ENCODE assay signal across 2 cellular contexts in the genomic region with DNA sequence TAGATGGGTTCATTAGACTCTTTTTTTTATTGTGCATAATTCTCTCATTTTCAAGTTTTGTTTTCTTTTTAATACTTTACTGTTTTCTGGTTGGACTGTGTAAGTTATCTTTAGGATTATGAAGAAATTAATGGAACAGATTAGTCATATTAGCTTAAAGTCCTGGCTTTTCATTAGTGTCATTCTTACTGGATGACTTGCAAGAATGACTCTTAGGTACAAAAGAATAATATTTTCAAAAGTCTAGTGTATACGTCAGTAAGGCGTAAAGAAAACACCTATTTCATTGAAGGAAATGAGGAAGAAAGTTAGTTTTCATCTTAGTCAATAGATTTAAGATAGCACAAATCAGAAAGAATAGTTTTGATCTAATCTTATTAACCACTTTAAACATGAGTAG.
TF ChIP-seq lines count a peak whose summit lies in the region.

No MANE protein-coding gene starts in this region.

TF ChIP-seq in SK-N-SH, 30 proteins besides CTCF, POLR2A, EP300 and RAD21 (continued from another document):
- TF ChIP-seq, protein P1, sequence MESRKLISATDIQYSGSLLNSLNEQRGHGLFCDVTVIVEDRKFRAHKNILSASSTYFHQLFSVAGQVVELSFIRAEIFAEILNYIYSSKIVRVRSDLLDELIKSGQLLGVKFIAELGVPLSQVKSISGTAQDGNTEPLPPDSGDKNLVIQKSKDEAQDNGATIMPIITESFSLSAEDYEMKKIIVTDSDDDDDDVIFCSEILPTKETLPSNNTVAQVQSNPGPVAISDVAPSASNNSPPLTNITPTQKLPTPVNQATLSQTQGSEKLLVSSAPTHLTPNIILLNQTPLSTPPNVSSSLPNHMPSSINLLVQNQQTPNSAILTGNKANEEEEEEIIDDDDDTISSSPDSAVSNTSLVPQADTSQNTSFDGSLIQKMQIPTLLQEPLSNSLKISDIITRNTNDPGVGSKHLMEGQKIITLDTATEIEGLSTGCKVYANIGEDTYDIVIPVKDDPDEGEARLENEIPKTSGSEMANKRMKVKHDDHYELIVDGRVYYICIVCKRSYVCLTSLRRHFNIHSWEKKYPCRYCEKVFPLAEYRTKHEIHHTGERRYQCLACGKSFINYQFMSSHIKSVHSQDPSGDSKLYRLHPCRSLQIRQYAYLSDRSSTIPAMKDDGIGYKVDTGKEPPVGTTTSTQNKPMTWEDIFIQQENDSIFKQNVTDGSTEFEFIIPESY (IDR thresholded peaks at IDR 0.05; ENCODE audit: borderline replicate concordance, low read depth): no peak
- no peak for TF ChIP-seq POLR2AphosphoS5 (IDR thresholded peaks at IDR 0.05; ENCODE audit: low read depth, low read length)
- TF ChIP-seq, protein P2, sequence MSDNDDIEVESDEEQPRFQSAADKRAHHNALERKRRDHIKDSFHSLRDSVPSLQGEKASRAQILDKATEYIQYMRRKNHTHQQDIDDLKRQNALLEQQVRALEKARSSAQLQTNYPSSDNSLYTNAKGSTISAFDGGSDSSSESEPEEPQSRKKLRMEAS (IDR thresholded peaks at IDR 0.05; ENCODE audit: low read depth): no peak
- no peak for TF ChIP-seq FOXM1 (IDR thresholded peaks at IDR 0.05; ENCODE audit: low read depth)
- no peak for TF ChIP-seq GABPA (IDR thresholded peaks at IDR 0.05; ENCODE audit: low read depth)
- TF ChIP-seq ELF1 (IDR thresholded peaks at IDR 0.05): no peak
TF ChIP-seq in SK-N-SH: peak in this region for 0.

TF ChIP-seq in SK-N-SH treated with all-trans-retinoic acid at 6 μM for 48 hours, 23 proteins besides CTCF, POLR2A, EP300 and RAD21 (continued from another document):
- TF ChIP-seq, protein P3, sequence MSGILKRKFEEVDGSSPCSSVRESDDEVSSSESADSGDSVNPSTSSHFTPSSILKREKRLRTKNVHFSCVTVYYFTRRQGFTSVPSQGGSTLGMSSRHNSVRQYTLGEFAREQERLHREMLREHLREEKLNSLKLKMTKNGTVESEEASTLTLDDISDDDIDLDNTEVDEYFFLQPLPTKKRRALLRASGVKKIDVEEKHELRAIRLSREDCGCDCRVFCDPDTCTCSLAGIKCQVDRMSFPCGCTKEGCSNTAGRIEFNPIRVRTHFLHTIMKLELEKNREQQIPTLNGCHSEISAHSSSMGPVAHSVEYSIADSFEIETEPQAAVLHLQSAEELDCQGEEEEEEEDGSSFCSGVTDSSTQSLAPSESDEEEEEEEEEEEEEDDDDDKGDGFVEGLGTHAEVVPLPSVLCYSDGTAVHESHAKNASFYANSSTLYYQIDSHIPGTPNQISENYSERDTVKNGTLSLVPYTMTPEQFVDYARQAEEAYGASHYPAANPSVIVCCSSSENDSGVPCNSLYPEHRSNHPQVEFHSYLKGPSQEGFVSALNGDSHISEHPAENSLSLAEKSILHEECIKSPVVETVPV (CRISPR knock-in tag; IDR thresholded peaks at IDR 0.05): no peak
- no peak for TF ChIP-seq RARB (CRISPR knock-in tag; IDR thresholded peaks at IDR 0.05)
- TF ChIP-seq SNAI2 (CRISPR knock-in tag; IDR thresholded peaks at IDR 0.05): no peak
- no peak for TF ChIP-seq ZNF8 (CRISPR knock-in tag; IDR thresholded peaks at IDR 0.05)
- TF ChIP-seq PPARA (CRISPR knock-in tag; IDR thresholded peaks at IDR 0.05; ENCODE audit: borderline replicate concordance): no peak
- TF ChIP-seq TOX (CRISPR knock-in tag; IDR thresholded peaks at IDR 0.05; ENCODE audit: borderline replicate concordance): no peak
- TF ChIP-seq, protein P4, sequence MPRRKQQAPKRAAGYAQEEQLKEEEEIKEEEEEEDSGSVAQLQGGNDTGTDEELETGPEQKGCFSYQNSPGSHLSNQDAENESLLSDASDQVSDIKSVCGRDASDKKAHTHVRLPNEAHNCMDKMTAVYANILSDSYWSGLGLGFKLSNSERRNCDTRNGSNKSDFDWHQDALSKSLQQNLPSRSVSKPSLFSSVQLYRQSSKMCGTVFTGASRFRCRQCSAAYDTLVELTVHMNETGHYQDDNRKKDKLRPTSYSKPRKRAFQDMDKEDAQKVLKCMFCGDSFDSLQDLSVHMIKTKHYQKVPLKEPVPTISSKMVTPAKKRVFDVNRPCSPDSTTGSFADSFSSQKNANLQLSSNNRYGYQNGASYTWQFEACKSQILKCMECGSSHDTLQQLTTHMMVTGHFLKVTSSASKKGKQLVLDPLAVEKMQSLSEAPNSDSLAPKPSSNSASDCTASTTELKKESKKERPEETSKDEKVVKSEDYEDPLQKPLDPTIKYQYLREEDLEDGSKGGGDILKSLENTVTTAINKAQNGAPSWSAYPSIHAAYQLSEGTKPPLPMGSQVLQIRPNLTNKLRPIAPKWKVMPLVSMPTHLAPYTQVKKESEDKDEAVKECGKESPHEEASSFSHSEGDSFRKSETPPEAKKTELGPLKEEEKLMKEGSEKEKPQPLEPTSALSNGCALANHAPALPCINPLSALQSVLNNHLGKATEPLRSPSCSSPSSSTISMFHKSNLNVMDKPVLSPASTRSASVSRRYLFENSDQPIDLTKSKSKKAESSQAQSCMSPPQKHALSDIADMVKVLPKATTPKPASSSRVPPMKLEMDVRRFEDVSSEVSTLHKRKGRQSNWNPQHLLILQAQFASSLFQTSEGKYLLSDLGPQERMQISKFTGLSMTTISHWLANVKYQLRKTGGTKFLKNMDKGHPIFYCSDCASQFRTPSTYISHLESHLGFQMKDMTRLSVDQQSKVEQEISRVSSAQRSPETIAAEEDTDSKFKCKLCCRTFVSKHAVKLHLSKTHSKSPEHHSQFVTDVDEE (CRISPR knock-in tag; IDR thresholded peaks at IDR 0.05): no peak
- TF ChIP-seq ESRRG (CRISPR knock-in tag; IDR thresholded peaks at IDR 0.05): no peak
- TF ChIP-seq ISL1 (CRISPR knock-in tag; IDR thresholded peaks at IDR 0.05): no peak
- TF ChIP-seq, protein P5, sequence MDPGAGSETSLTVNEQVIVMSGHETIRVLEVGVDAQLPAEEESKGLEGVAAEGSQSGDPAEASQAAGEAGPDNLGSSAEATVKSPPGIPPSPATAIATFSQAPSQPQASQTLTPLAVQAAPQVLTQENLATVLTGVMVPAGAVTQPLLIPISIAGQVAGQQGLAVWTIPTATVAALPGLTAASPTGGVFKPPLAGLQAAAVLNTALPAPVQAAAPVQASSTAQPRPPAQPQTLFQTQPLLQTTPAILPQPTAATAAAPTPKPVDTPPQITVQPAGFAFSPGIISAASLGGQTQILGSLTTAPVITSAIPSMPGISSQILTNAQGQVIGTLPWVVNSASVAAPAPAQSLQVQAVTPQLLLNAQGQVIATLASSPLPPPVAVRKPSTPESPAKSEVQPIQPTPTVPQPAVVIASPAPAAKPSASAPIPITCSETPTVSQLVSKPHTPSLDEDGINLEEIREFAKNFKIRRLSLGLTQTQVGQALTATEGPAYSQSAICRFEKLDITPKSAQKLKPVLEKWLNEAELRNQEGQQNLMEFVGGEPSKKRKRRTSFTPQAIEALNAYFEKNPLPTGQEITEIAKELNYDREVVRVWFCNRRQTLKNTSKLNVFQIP (CRISPR knock-in tag; IDR thresholded peaks at IDR 0.05; ENCODE audit: borderline replicate concordance, low read depth): no peak
- TF ChIP-seq CSDC2 (CRISPR knock-in tag; IDR thresholded peaks at IDR 0.05): no peak
TF ChIP-seq in SK-N-SH treated with all-trans-retinoic acid at 6 μM for 48 hours: peak in this region for 0.
